ENCODE assay signal across 22 cellular contexts in genomic region chr3:153706706-153707105, GRCh38.
"Had no signal": no experiment of that assay in that cellular context is flagged by ENCODE, and none has a peak within 500 bp of the region (broad histone marks: within the 10 kb centered on the region; RNA-seq: fewer than 3 reads in every experiment).

No MANE protein-coding gene starts in this region.

- H3K27ac ChIP-seq: epithelial cell of prostate, esophagus muscularis mucosa, gastroesophageal sphincter, ovary, right atrium auricular region, stomach, thoracic aorta had no signal

- DNase-seq: effector memory CD4-positive, alpha-beta T cell; foreskin fibroblast; kidney; left cardiac atrium; left ventricle myocardium superior; mesenchymal stem cell; naive B cell; nucleus accumbens; ovary; small intestine; stimulated activated CD4-positive, alpha-beta T cell treated with anti-CD3 and anti-CD28 coated beads, Interleukin-12 subunit alpha, Interleukin-12 subunit beta, amount 100 ng/mL, for 4 hours; stimulated activated naive CD4-positive, alpha-beta T cell; stomach; substantia nigra; trophoblast cell had no signal

- H3K4me3 Mint-ChIP-seq: naive B cell, nephron had no signal

- H3K27ac Mint-ChIP-seq: naive B cell, nephron had no signal

- H3K4me1 Mint-ChIP-seq: naive B cell, nephron had no signal

- H3K4me3 ChIP-seq: esophagus muscularis mucosa, gastroesophageal sphincter, lung, ovary, right atrium auricular region, stomach, thoracic aorta had no signal

- H3K36me3 ChIP-seq: esophagus muscularis mucosa, gastroesophageal sphincter, ovary, right atrium auricular region, stomach, thoracic aorta had no signal

- H3K36me3 Mint-ChIP-seq: naive B cell had no signal

- H3K27me3 Mint-ChIP-seq: naive B cell had no signal

- H3K9me3 ChIP-seq: ovary, thoracic aorta had no signal

- H3K4me1 ChIP-seq: esophagus muscularis mucosa, gastroesophageal sphincter, right atrium auricular region, stomach had no signal

- H3K27me3 ChIP-seq: esophagus muscularis mucosa, gastroesophageal sphincter, ovary, right atrium auricular region, stomach had no signal

- ATAC-seq: gastroesophageal sphincter, left cardiac atrium, left ventricle myocardium superior had no signal
